Comparison of ENCODE assay signal across 2 cellular contexts in genomic region chr2:28904295-28904694, GRCh38.
TF ChIP-seq lines count a peak whose summit lies in the region.

No MANE protein-coding gene starts in this region.

TF ChIP-seq in IMR-90, 13 proteins besides CTCF, POLR2A, EP300 and RAD21:
- TF ChIP-seq CEBPB (IDR thresholded peaks at IDR 0.05; ENCODE audit: low read depth, low read length) (peak; percentile 52; the same call in 1 of the 2 replicates), SMC3 (IDR thresholded peaks at IDR 0.05; ENCODE audit: low read depth, low read length) (no peak)

TF ChIP-seq in HepG2, 621 proteins besides CTCF, POLR2A, EP300 and RAD21:
- TF ChIP-seq ZNF629 (CRISPR knock-in tag; conservative IDR thresholded peaks at IDR 0.05), result no peak
- TF ChIP-seq ZBTB33 (CRISPR knock-in tag; IDR thresholded peaks at IDR 0.05), result peak; percentile 59; the same call in 1 of the 2 replicates
- no peak for TF ChIP-seq ATF3 (CRISPR knock-in tag; IDR thresholded peaks at IDR 0.05)
- TF ChIP-seq ZNF24 (IDR thresholded peaks at IDR 0.05), result peak; percentile 72; the same call in 1 of the 2 replicates
- TF ChIP-seq KLF6 (CRISPR knock-in tag; IDR thresholded peaks at IDR 0.05), result no peak
- TF ChIP-seq SAP130 (CRISPR knock-in tag; IDR thresholded peaks at IDR 0.05; ENCODE audit: low read depth), result peak; percentile 35; the same call in 1 of the 2 replicates
- no peak for TF ChIP-seq NR2F2 (IDR thresholded peaks at IDR 0.05; ENCODE audit: borderline replicate concordance, low read depth)
- no peak for TF ChIP-seq ZNF609 (CRISPR knock-in tag; IDR thresholded peaks at IDR 0.05; ENCODE audit: borderline replicate concordance)
- no peak for TF ChIP-seq ZNF3 (CRISPR knock-in tag; IDR thresholded peaks at IDR 0.05)
- 0 out of 2 replicates have a peak, but pooled peaks have one; percentile 11 for TF ChIP-seq FOSL2 (CRISPR knock-in tag; IDR thresholded peaks at IDR 0.05)
- no peak for TF ChIP-seq ZNF891 (CRISPR knock-in tag; IDR thresholded peaks at IDR 0.05)
- TF ChIP-seq RBM22 (optimal IDR thresholded peaks at IDR 0.05; ENCODE audit: low read length), result peak; percentile 72
